In genomic region chr15:40754574-40754882, GRCh38 we compare ENCODE assay signal across 8 cellular contexts. TPM values are rescaled to one million over a fixed set of nuclear protein-coding genes. Genes with fewer than 3 reads are reported as not detected.
A peak's percentile ranks its signal among the peaks of the same experiment; 100 is the strongest.
DNase-seq lines count a peak whose midpoint lies in the region; ATAC-seq and TF ChIP-seq lines count a peak whose summit lies in the region.

No MANE protein-coding gene starts in this region.

- H3K4me2 ChIP-seq in SK-N-SH = peak overlapping the region; percentile 84

- H3F3A ChIP-seq in SK-N-SH (replicated peaks; ENCODE audit: insufficient read depth) = peaks cover 4% of the 10 kb centered on the region

- peak overlapping the region; percentile 89; the same call in 1 of the 2 replicates for H2AFZ ChIP-seq in SK-N-SH (ENCODE audit: low read depth)

- peaks cover 9% of the 10 kb centered on the region for H3K4me1 Mint-ChIP-seq in endodermal cell

- no peak overlapping the region for H3K27ac ChIP-seq in AG04450 (ENCODE audit: low read depth, low read length)
- peak overlapping the region in 1 of 2 experiments; percentile 11; a peak in 2 of 4 replicates for H3K27ac ChIP-seq in SK-N-SH (ENCODE audit: low read depth in 2 of 2, low read length in 1 of 2)
- peak overlapping the region; percentile 92 for H3K27ac ChIP-seq in endodermal cell (ENCODE audit: low read depth, low read length)
- H3K27ac ChIP-seq in muscle layer of duodenum (ENCODE audit: low read length) = peak overlapping the region; percentile 51

- peaks cover 37% of the 10 kb centered on the region for H3K79me2 ChIP-seq in SK-N-SH (ENCODE audit: insufficient read depth)

- H3K27ac Mint-ChIP-seq in endodermal cell = peak overlapping the region; percentile 91

- H3K4me3 ChIP-seq in AG04450 (ENCODE audit: low read depth, low read length) (peak overlapping the region; percentile 94), SK-N-SH (ENCODE audit: low read depth in 2 of 2, low read length in 1 of 2) (peak overlapping the region; percentile 57 to 82), endodermal cell (ENCODE audit: low read length) (peak overlapping the region; percentile 86), muscle layer of duodenum (ENCODE audit: low read depth in 1 of 2, low read length in 2 of 2) (peak overlapping the region; percentile 80 to 98)

- H3K9ac ChIP-seq in SK-N-SH (peak overlapping the region; percentile 75), endodermal cell (ENCODE audit: extremely low read depth, low read length, poor library complexity, severe bottlenecking) (peak overlapping the region; percentile 69)

- POLR2A ChIA-PET in AG04450 (lab: Yijun Ruan, JAX) = no interaction called here
- POLR2A ChIA-PET in SK-N-SH (lab: Yijun Ruan, JAX) = no interaction called here

- CTCF ChIA-PET in AG04450 (lab: Charles Lee) = no interaction called here
- CTCF ChIA-PET in SK-N-SH (lab: Yijun Ruan, JAX) = interaction anchor here (20.8 kb wide), 1 partner anchor 23 kb away, joined by 555 read pairs; the partner anchor contains the start of genes C15orf62 and GCHFR

- H3K27me3 Mint-ChIP-seq in endodermal cell (ENCODE audit: insufficient read depth) = no peaks in the 10 kb centered on the region

- H3K4me3 Mint-ChIP-seq in endodermal cell = peak overlapping the region; percentile 89

- no peaks in the 10 kb centered on the region for H3K27me3 ChIP-seq in AG04450 (ENCODE audit: control insufficient read depth, insufficient read depth, low read length)
- H3K27me3 ChIP-seq in SK-N-SH (ENCODE audit: insufficient read depth) = no peaks in the 10 kb centered on the region
- no peaks in the 10 kb centered on the region for H3K27me3 ChIP-seq in endodermal cell (ENCODE audit: control insufficient read depth, insufficient read depth, low read length, poor library complexity, severe bottlenecking)
- H3K27me3 ChIP-seq in muscle layer of duodenum (ENCODE audit: low read depth, low read length) = no peaks in the 10 kb centered on the region

- no peak for TF ChIP-seq EP300 in SK-N-SH (IDR thresholded peaks at IDR 0.05; ENCODE audit: borderline replicate concordance in 1 of 2, low read depth in 1 of 2, low read length in 1 of 2)

- peaks cover 0 to 20% of the 10 kb centered on the region in 2 experiments; a peak in 2 of 4 replicates for H3K4me1 ChIP-seq in SK-N-SH (ENCODE audit: control insufficient read depth in 1 of 2, insufficient read depth in 2 of 2, low read depth in 1 of 2, low read length in 1 of 2)
- H3K4me1 ChIP-seq in endodermal cell (ENCODE audit: control insufficient read depth, insufficient read depth, low read length) = no peaks in the 10 kb centered on the region
- peaks cover 0 to 17% of the 10 kb centered on the region in 2 donors for H3K4me1 ChIP-seq in muscle layer of duodenum (ENCODE audit: control insufficient read depth in 1 of 2, insufficient read depth in 2 of 2, low read length in 2 of 2)

- no peak for DNase-seq in AG04450 (ENCODE audit: low read depth, low spot score)
- peak; percentile 41 for DNase-seq in SK-N-SH
- DNase-seq in endodermal cell = peak; percentile 66
- no peak for DNase-seq in GF-D8 (lab: John Stamatoyannopoulos, UW)
- DNase-seq in epidermal melanocyte (ENCODE audit: insufficient read length, low spot score) = no peak
- no peak for DNase-seq in NCI-H510A treated with DMSO at 0.1 percent for 48 hours (lab: John Stamatoyannopoulos, UW)

- H4K20me1 ChIP-seq in SK-N-SH (ENCODE audit: insufficient read depth) = no peaks in the 10 kb centered on the region

- ATAC-seq in GM21526 (IDR thresholded peaks at IDR 0.05; ENCODE audit: low FRiP score, unreplicated experiment) = peak; percentile 6

- H3K9me2 ChIP-seq in SK-N-SH = no peaks in the 10 kb centered on the region

- H3K9me3 Mint-ChIP-seq in endodermal cell = no peaks in the 10 kb centered on the region

- TF ChIP-seq RAD21 in SK-N-SH (IDR thresholded peaks at IDR 0.05; ENCODE audit: low read length) = no peak

- H3K36me3 ChIP-seq in SK-N-SH (replicated peaks in 1 of 2; ENCODE audit: control insufficient read depth in 1 of 2, insufficient read depth in 2 of 2, low read length in 1 of 2) (peaks cover 7 to 19% of the 10 kb centered on the region in 2 experiments), endodermal cell (ENCODE audit: control insufficient read depth, insufficient read depth, low read length) (peaks cover 33% of the 10 kb centered on the region), muscle layer of duodenum (ENCODE audit: control insufficient read depth in 1 of 2, insufficient read depth in 2 of 2, low read length in 2 of 2) (peaks cover 21 to 24% of the 10 kb centered on the region in 2 donors)

- H3K36me3 Mint-ChIP-seq in endodermal cell (ENCODE audit: low read depth) = peaks cover 16% of the 10 kb centered on the region

- WGBS in SK-N-SH (ENCODE audit: low lambda C conversion rate) = 2% methylated on average over 18 of the region's 22 CpGs
- WGBS in endodermal cell (ENCODE audit: insufficient coverage in 1 of 2, insufficient read length in 1 of 2), 2 experiments = 4 to 9% methylated on average over 14 to 22 of the region's 22 CpGs

- TF ChIP-seq CTCF in AG04450 (IDR thresholded peaks at IDR 0.05; ENCODE audit: low read depth, low read length) (no peak), SK-N-SH (IDR thresholded peaks at IDR 0.05) (no peak), endodermal cell (conservative IDR thresholded peaks at IDR 0.05) (no peak)

- H3K9me3 ChIP-seq in AG04450 (ENCODE audit: control insufficient read depth, insufficient read depth, low read length) (no peaks in the 10 kb centered on the region; the same call in 1 of the 2 replicates), SK-N-SH (no peaks in the 10 kb centered on the region), endodermal cell (ENCODE audit: control insufficient read depth, low read length) (no peaks in the 10 kb centered on the region), muscle layer of duodenum (ENCODE audit: control insufficient read depth in 1 of 2, low read length in 2 of 2) (no peaks in the 10 kb centered on the region)

TF ChIP-seq in SK-N-SH, 30 proteins besides CTCF, POLR2A, EP300 and RAD21:
- TF ChIP-seq SIN3A (IDR thresholded peaks at IDR 0.05; ENCODE audit: borderline replicate concordance, low read depth, low read length) = peak; percentile 31; the same call in 1 of the 2 replicates
- TF ChIP-seq YY1 (IDR thresholded peaks at IDR 0.05; ENCODE audit: low read depth) = no peak
- TF ChIP-seq FOXM1 (IDR thresholded peaks at IDR 0.05; ENCODE audit: low read depth) = no peak
- no peak for TF ChIP-seq ZBTB33 (IDR thresholded peaks at IDR 0.05; ENCODE audit: borderline replicate concordance, low read depth)

RNA-seq across cellular contexts. Expression of gene RMDN3, which starts 0.5 kb away (rescaled TPM):
- polyA plus RNA-seq in AG04450 (2011; rRNA removed) (19.2 and 19.5 TPM in 2 replicates), SK-N-SH (2012; rRNA removed) (30.0 and 33.0 TPM in 2 replicates)
- polyA minus RNA-seq in AG04450 (2011; rRNA and poly(A)+ RNA removed) = 10.1 and 10.8 TPM in 2 replicates
- 26.4 and 28.8 TPM in 2 replicates for polyA plus RNA-seq in SK-N-SH (2012; cell fraction: cytosol; rRNA removed)
- 33.0 and 39.1 TPM in 2 replicates for polyA plus RNA-seq in SK-N-SH (2012; cell fraction: nucleus; rRNA removed)
- total RNA-seq in endodermal cell = 10 to 100 TPM; 15.7 to 23.5 TPM
- polyA plus RNA-seq in endodermal cell (2013, experiment 1 of 2) = 20.9 TPM
- 20.8 TPM for polyA plus RNA-seq in endodermal cell (2013, experiment 2 of 2)

RNA-seq across cellular contexts. Expression of gene GCHFR, which starts 9.3 kb away (rescaled TPM):
- polyA plus RNA-seq in AG04450 (2011; rRNA removed) (4.2 and 4.7 TPM in 2 replicates), SK-N-SH (2012; rRNA removed) (0.60 and 0.67 TPM in 2 replicates)
- 0.70 and 0.92 TPM in 2 replicates for polyA minus RNA-seq in AG04450 (2011; rRNA and poly(A)+ RNA removed)
- polyA plus RNA-seq in SK-N-SH (2012; cell fraction: cytosol; rRNA removed) = 0.41 and 0.66 TPM in 2 replicates
- polyA plus RNA-seq in SK-N-SH (2012; cell fraction: nucleus; rRNA removed) = 0.12 and 0.18 TPM in 2 replicates
- total RNA-seq in endodermal cell = 10 to 100 TPM; 33.6 to 47.1 TPM
- 21.0 TPM for polyA plus RNA-seq in endodermal cell (2013, experiment 1 of 2)
- 19.3 TPM for polyA plus RNA-seq in endodermal cell (2013, experiment 2 of 2)

RNA-seq across cellular contexts. Expression of gene C15orf62, which starts 15.3 kb away (rescaled TPM):
- polyA plus RNA-seq in AG04450 (2011; rRNA removed) (0.05 TPM in 2 replicates), SK-N-SH (2012; rRNA removed) (0.06 TPM in 1 of 2 replicates, not detected in the other)
- polyA minus RNA-seq in AG04450 (2011; rRNA and poly(A)+ RNA removed) = 0.14 TPM in 1 of 2 replicates, not detected in the other
- polyA plus RNA-seq in SK-N-SH (2012; cell fraction: cytosol; rRNA removed) = 0.01 and 0.03 TPM in 2 replicates
- polyA plus RNA-seq in SK-N-SH (2012; cell fraction: nucleus; rRNA removed) = 0.08 and 0.19 TPM in 2 replicates
- under 1 TPM; 0.46 to 0.57 TPM for total RNA-seq in endodermal cell
- polyA plus RNA-seq in endodermal cell (2013, experiment 1 of 2) = 0.21 TPM
- polyA plus RNA-seq in endodermal cell (2013, experiment 2 of 2) = 0.33 TPM

RNA-seq across cellular contexts. Expression of gene ZFYVE19, which starts 52.4 kb away (rescaled TPM):
- 15.6 and 20.3 TPM in 2 replicates for polyA plus RNA-seq in AG04450 (2011; rRNA removed)
- polyA minus RNA-seq in AG04450 (2011; rRNA and poly(A)+ RNA removed) = 16.9 and 17.0 TPM in 2 replicates
- 35.5 and 37.8 TPM in 2 replicates for polyA plus RNA-seq in SK-N-SH (2012; rRNA removed)
- 16.8 and 22.1 TPM in 2 replicates for polyA plus RNA-seq in SK-N-SH (2012; cell fraction: cytosol; rRNA removed)
- polyA plus RNA-seq in SK-N-SH (2012; cell fraction: nucleus; rRNA removed) = 141 and 176 TPM in 2 replicates
- total RNA-seq in endodermal cell = 10 to 100 TPM; 15.6 to 15.9 TPM
- polyA plus RNA-seq in endodermal cell (2013, experiment 1 of 2) = 15.9 TPM
- polyA plus RNA-seq in endodermal cell (2013, experiment 2 of 2) = 15.6 TPM

RNA-seq across cellular contexts. Expression of gene DNAJC17, which starts 52.7 kb away (rescaled TPM):
- polyA plus RNA-seq in AG04450 (2011; rRNA removed) = 25.8 and 31.7 TPM in 2 replicates
- polyA minus RNA-seq in AG04450 (2011; rRNA and poly(A)+ RNA removed) = 30.8 and 42.7 TPM in 2 replicates
- 53.1 and 61.6 TPM in 2 replicates for polyA plus RNA-seq in SK-N-SH (2012; rRNA removed)
- 48.6 and 49.2 TPM in 2 replicates for polyA plus RNA-seq in SK-N-SH (2012; cell fraction: cytosol; rRNA removed)
- polyA plus RNA-seq in SK-N-SH (2012; cell fraction: nucleus; rRNA removed) = 96.1 and 113 TPM in 2 replicates
- total RNA-seq in endodermal cell = 10 to 100 TPM; 34.0 to 41.0 TPM
- 49.7 TPM for polyA plus RNA-seq in endodermal cell (2013, experiment 1 of 2)
- 41.3 TPM for polyA plus RNA-seq in endodermal cell (2013, experiment 2 of 2)

Comparison
In these comparisons a context has a peak if more than half of its experiments do, and no peak if none do; other contexts are left out.
1. DNase-seq: peak in SK-N-SH (single experiment) and endodermal cell (single experiment); none in AG04450 (single experiment), GF-D8 (single experiment), epidermal melanocyte (single experiment) and NCI-H510A treated with DMSO at 0.1 percent for 48 hours (single experiment).
2. Peak in every context shown above with its lines, with median percentiles within 50 percentile points of each other: H3K4me3 ChIP-seq.